Comparison of ENCODE assay signal across 7 cellular contexts in genomic region chr1:42108309-42108708, GRCh38. TPM values are rescaled to one million over a fixed set of nuclear protein-coding genes. Genes with fewer than 3 reads are reported as not detected.
"Had no signal": no experiment of that assay in that cellular context is flagged by ENCODE, and none has a peak within 500 bp of the region (broad histone marks: within the 10 kb centered on the region; RNA-seq: fewer than 3 reads in every experiment).

No MANE protein-coding gene starts in this region.

- H3K4me3 ChIP-seq: K562 had no signal

- H3K27ac ChIP-seq: HL-60 had no signal

- DNase-seq: IMR-90, KBM-7, KG1 had no signal

RNA-seq across cellular contexts. Expression of gene GUCA2B, which starts 44.9 kb away (rescaled TPM):
- polyA plus RNA-seq: HepG2, IgD-negative memory B cell, IMR-90, K562 had no signal

RNA-seq across cellular contexts. Expression of gene GUCA2A, which starts 56.2 kb away (rescaled TPM):
- polyA plus RNA-seq: HepG2, IgD-negative memory B cell, IMR-90, K562 had no signal
